In genomic region chr14:21103710-21104447, GRCh38 we compare ENCODE assay signal across 1 cellular context.
TF ChIP-seq lines count a peak whose summit lies in the region.

No MANE protein-coding gene starts in this region.

TF ChIP-seq in HepG2, 621 proteins besides CTCF, POLR2A, EP300 and RAD21 (continued from another document and continues in another):
- TF ChIP-seq ZMAT3 (CRISPR knock-in tag; conservative IDR thresholded peaks at IDR 0.05) (peak; percentile 99), DZIP1 (CRISPR knock-in tag; IDR thresholded peaks at IDR 0.05) (peak; percentile 79), ARNTL (CRISPR knock-in tag; IDR thresholded peaks at IDR 0.05) (peak; percentile 88; the same call in 1 of the 2 replicates), ASH2L (IDR thresholded peaks at IDR 0.05; ENCODE audit: insufficient read length, low read depth, low read length) (peak; percentile 99), MYPOP (CRISPR knock-in tag; IDR thresholded peaks at IDR 0.05) (peak; percentile 97), ZNF570 (CRISPR knock-in tag; IDR thresholded peaks at IDR 0.05; ENCODE audit: borderline replicate concordance) (peak; percentile 91; the same call in 1 of the 2 replicates), SYNCRIP (IDR thresholded peaks at IDR 0.05; ENCODE audit: insufficient read depth, low read depth, low read length) (no peak), MEF2D (CRISPR knock-in tag; IDR thresholded peaks at IDR 0.05) (peak; percentile 96), ATF7 (IDR thresholded peaks at IDR 0.05) (peak; percentile 94), ATF7 (CRISPR knock-in tag; IDR thresholded peaks at IDR 0.05) (peak; percentile 31; the same call in 1 of the 2 replicates), CREM (IDR thresholded peaks at IDR 0.05) (peak; percentile 88), CREM (CRISPR knock-in tag; IDR thresholded peaks at IDR 0.05) (0 out of 2 replicates have a peak, but pooled peaks have one; percentile 57), ELF1 (CRISPR knock-in tag; IDR thresholded peaks at IDR 0.05) (peak; percentile 75), REST (IDR thresholded peaks at IDR 0.05; ENCODE audit: borderline replicate concordance in 1 of 2, low read depth in 1 of 2, low read length in 2 of 2) (peak in 1 of 2 experiments; percentile 75; a peak in 2 of 4 replicates), ZFP36L2 (CRISPR knock-in tag; IDR thresholded peaks at IDR 0.05) (no peak), RNF2 (conservative IDR thresholded peaks at IDR 0.05; ENCODE audit: low read depth) (peak; percentile 94), PRDM4 (CRISPR knock-in tag; IDR thresholded peaks at IDR 0.05; ENCODE audit: borderline replicate concordance) (no peak), NPAS2 (CRISPR knock-in tag; IDR thresholded peaks at IDR 0.05; ENCODE audit: borderline replicate concordance) (no peak), ZNF569 (CRISPR knock-in tag; IDR thresholded peaks at IDR 0.05; ENCODE audit: borderline replicate concordance) (peak; percentile 89; the same call in 1 of the 2 replicates), MLXIP (CRISPR knock-in tag; IDR thresholded peaks at IDR 0.05; ENCODE audit: borderline replicate concordance) (peak; percentile 77), NCOA5 (CRISPR knock-in tag; IDR thresholded peaks at IDR 0.05) (peak; percentile 49; the same call in 1 of the 2 replicates), ATAD3A (CRISPR knock-in tag; IDR thresholded peaks at IDR 0.05) (no peak; the same call in 1 of the 2 replicates), U2AF1 (optimal IDR thresholded peaks at IDR 0.05; ENCODE audit: low read depth, low read length) (peak; percentile 100), RXRA (CRISPR knock-in tag; IDR thresholded peaks at IDR 0.05) (peak; percentile 96), ZNF383 (CRISPR knock-in tag; IDR thresholded peaks at IDR 0.05; ENCODE audit: borderline replicate concordance) (peak; percentile 98), PCBP1 (IDR thresholded peaks at IDR 0.05; ENCODE audit: borderline replicate concordance, low read depth, low read length) (peak; percentile 100), TFDP1 (CRISPR knock-in tag; IDR thresholded peaks at IDR 0.05; ENCODE audit: borderline replicate concordance) (peak; percentile 98), FOXP1 (IDR thresholded peaks at IDR 0.05) (no peak), FOXP1 (CRISPR knock-in tag; IDR thresholded peaks at IDR 0.05) (peak; percentile 58), ZSCAN31 (CRISPR knock-in tag; IDR thresholded peaks at IDR 0.05; ENCODE audit: low read depth) (peak; percentile 100), IRX3 (CRISPR knock-in tag; IDR thresholded peaks at IDR 0.05; ENCODE audit: borderline replicate concordance, low read depth) (peak; percentile 100), RXRB (CRISPR knock-in tag; IDR thresholded peaks at IDR 0.05; ENCODE audit: borderline replicate concordance) (peak; percentile 77), MTERF4 (CRISPR knock-in tag; IDR thresholded peaks at IDR 0.05) (peak; percentile 98), ZNF75D (CRISPR knock-in tag; IDR thresholded peaks at IDR 0.05; ENCODE audit: borderline replicate concordance) (peak; percentile 36; the same call in 1 of the 2 replicates), ATF2 (CRISPR knock-in tag; IDR thresholded peaks at IDR 0.05) (peak; percentile 87), NFRKB (IDR thresholded peaks at IDR 0.05) (no peak), ZNF597 (CRISPR knock-in tag; IDR thresholded peaks at IDR 0.05) (peak; percentile 97; the same call in 1 of the 2 replicates), SKI (IDR thresholded peaks at IDR 0.05; ENCODE audit: partially characterized antibody) (peak; percentile 77), BCL6 (CRISPR knock-in tag; IDR thresholded peaks at IDR 0.05) (peak; percentile 61), ZBTB44 (CRISPR knock-in tag; IDR thresholded peaks at IDR 0.05) (peak; percentile 67; the same call in 1 of the 2 replicates), EED (CRISPR knock-in tag; IDR thresholded peaks at IDR 0.05) (peak; percentile 100), CEBPG (CRISPR knock-in tag; IDR thresholded peaks at IDR 0.05) (peak; percentile 50), DPF2 (CRISPR knock-in tag; IDR thresholded peaks at IDR 0.05; ENCODE audit: borderline replicate concordance, low read depth) (peak; percentile 53; the same call in 1 of the 2 replicates)
